Comparison of ENCODE assay signal across 8 cellular contexts in the genomic region with DNA sequence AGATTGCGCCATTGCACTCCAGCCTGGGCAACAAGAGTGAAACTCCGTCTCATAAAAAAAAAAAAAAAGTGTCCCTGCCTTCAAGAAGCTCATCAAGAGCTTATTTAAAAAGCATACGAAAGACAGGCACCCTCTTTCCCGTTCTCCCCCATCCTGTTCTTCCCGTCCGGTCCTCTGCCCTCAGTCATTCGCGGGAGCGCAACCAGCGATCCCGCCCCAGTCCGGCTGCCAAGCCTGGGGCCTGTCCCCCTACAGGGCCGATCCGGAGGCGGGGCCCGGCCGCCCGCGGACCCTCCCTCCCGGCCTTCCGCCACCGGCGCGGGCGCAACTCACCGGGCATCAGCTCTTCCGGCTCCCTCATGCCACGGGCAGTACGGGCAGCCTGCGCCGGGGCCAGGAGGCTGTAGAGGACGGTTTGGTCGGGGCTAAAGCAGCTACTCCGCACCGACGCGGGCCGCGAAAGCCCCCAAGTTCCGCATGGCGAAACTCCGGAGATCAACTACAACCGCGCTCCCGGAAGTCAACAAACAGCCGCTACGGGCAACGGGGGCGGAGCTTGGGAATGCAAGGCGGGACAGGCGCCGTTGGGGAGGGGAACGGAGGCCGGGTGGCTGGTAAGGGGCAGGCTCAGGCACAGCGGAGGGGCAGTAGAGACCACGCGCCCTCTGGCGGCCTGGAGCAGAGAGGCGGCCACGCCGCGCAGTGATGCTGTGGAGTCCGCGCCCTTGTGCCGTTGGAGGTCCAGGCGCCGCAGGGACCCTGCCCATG. TPM values are rescaled to one million over a fixed set of nuclear protein-coding genes. Genes with fewer than 3 reads are reported as not detected.
DNase-seq lines count a peak whose midpoint lies in the region; ATAC-seq and TF ChIP-seq lines count a peak whose summit lies in the region.

A gene with protein sequence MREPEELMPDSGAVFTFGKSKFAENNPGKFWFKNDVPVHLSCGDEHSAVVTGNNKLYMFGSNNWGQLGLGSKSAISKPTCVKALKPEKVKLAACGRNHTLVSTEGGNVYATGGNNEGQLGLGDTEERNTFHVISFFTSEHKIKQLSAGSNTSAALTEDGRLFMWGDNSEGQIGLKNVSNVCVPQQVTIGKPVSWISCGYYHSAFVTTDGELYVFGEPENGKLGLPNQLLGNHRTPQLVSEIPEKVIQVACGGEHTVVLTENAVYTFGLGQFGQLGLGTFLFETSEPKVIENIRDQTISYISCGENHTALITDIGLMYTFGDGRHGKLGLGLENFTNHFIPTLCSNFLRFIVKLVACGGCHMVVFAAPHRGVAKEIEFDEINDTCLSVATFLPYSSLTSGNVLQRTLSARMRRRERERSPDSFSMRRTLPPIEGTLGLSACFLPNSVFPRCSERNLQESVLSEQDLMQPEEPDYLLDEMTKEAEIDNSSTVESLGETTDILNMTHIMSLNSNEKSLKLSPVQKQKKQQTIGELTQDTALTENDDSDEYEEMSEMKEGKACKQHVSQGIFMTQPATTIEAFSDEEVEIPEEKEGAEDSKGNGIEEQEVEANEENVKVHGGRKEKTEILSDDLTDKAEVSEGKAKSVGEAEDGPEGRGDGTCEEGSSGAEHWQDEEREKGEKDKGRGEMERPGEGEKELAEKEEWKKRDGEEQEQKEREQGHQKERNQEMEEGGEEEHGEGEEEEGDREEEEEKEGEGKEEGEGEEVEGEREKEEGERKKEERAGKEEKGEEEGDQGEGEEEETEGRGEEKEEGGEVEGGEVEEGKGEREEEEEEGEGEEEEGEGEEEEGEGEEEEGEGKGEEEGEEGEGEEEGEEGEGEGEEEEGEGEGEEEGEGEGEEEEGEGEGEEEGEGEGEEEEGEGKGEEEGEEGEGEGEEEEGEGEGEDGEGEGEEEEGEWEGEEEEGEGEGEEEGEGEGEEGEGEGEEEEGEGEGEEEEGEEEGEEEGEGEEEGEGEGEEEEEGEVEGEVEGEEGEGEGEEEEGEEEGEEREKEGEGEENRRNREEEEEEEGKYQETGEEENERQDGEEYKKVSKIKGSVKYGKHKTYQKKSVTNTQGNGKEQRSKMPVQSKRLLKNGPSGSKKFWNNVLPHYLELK (minus strand): TSS at position 503 of the 768 bp plus-strand sequence. CDS start 142 bp downstream, at position 361.

- peak within 1 kb of the TSS; percentile 28; the same call in 1 of the 2 replicates for H4K5ac ChIP-seq in IMR-90 (ENCODE audit: low read depth, low read length)

- no peaks in the 10 kb centered on the region for H3K36me3 ChIP-seq in IMR-90 (ENCODE audit: control insufficient read depth, insufficient read depth, low read length)
- no peaks in the 10 kb centered on the region for H3K36me3 ChIP-seq in OCI-LY3 (replicated peaks; ENCODE audit: low read depth, low read length)
- H3K36me3 ChIP-seq in mucosa of rectum (ENCODE audit: control insufficient read depth in 2 of 2, insufficient read depth in 2 of 2, low read length in 2 of 2) = no peaks in the 10 kb centered on the region

- no peaks in the 10 kb centered on the region for H3K4me1 ChIP-seq in IMR-90 (ENCODE audit: control insufficient read depth, insufficient read depth, low read length)
- peaks cover 10% of the 10 kb centered on the region; the same call in 1 of the 2 replicates for H3K4me1 ChIP-seq in OCI-LY3 (ENCODE audit: low read length)
- peaks cover 0 to 4% of the 10 kb centered on the region in 2 donors for H3K4me1 ChIP-seq in mucosa of rectum (ENCODE audit: control insufficient read depth in 2 of 2, insufficient read depth in 2 of 2, low read length in 2 of 2)

- peak within 1 kb of the TSS; percentile 52 for H4K91ac ChIP-seq in IMR-90 (ENCODE audit: insufficient read depth, low read depth, low read length)

- in situ Hi-C loops in IMR-90 (cut with MboI; ENCODE audit: low sequenced_read_pairs) = no loop called here

- peaks cover 13% of the 10 kb centered on the region for H3K79me2 ChIP-seq in OCI-LY3 (ENCODE audit: low read length)

- H3K4me2 ChIP-seq in IMR-90 (ENCODE audit: low read depth, low read length) = peak within 1 kb of the TSS; percentile 77
- H3K4me2 ChIP-seq in OCI-LY3 (ENCODE audit: low read length) = peak within 1 kb of the TSS; percentile 93

- no peak within 1 kb of the TSS for H3K18ac ChIP-seq in IMR-90 (ENCODE audit: low read depth, low read length)

- peak within 1 kb of the TSS; percentile 60 for H3K4ac ChIP-seq in IMR-90 (ENCODE audit: low read depth, low read length)

- BruUV-seq in IMR-90 (replicated peaks; lab: Mats Ljungman, UMichigan) = no TSS peak

- H2BK15ac ChIP-seq in IMR-90 (ENCODE audit: low read depth, low read length) = no peak within 1 kb of the TSS; the same call in 2 of the 3 replicates

- POLR2A ChIA-PET in IMR-90 (lab: Charles Lee; ENCODE audit: unreplicated experiment) = no interaction called here

- intact Hi-C loops in IMR-90 (cut with micrococcal nuclease) = loop anchor here (1.0 to 5.0 kb wide), 5 partner anchors 65 to 455 kb away; a partner anchor contains a TSS

- H3K4me3 ChIP-seq in IMR-90 (ENCODE audit: insufficient read depth, low read depth, low read length) = peak within 1 kb of the TSS; percentile 89
- H3K4me3 ChIP-seq in OCI-LY3 (ENCODE audit: low read length) = peak within 1 kb of the TSS; percentile 94
- peak within 1 kb of the TSS; percentile 70 for H3K4me3 ChIP-seq in epithelial cell of proximal tubule (ENCODE audit: low read depth, low read length)
- H3K4me3 ChIP-seq in mucosa of rectum (ENCODE audit: low read length in 2 of 2) = peak within 1 kb of the TSS; percentile 77 to 81

- TF ChIP-seq RAD21 in IMR-90 (IDR thresholded peaks at IDR 0.05; ENCODE audit: low read length) = peak; percentile 80

- dilution Hi-C loops in IMR-90 (cut with HindIII; ENCODE audit: low sequenced_read_pairs, unreplicated experiment) = no loop called here

- CTCF ChIA-PET in IMR-90 (lab: Yijun Ruan, JAX) = interaction anchor here (0.5 to 1.8 kb wide), 18 partner anchors 9 to 850 kb away, joined by 3 to 8 read pairs (median 3); a partner anchor contains a TSS

- peak within 1 kb of the TSS; percentile 55; the same call in 1 of the 2 replicates for H3K14ac ChIP-seq in IMR-90 (replicated peaks; ENCODE audit: low read depth, low read length)

- H3K9me3 ChIP-seq in IMR-90 (ENCODE audit: control insufficient read depth, insufficient read depth, low read length) = no peaks in the 10 kb centered on the region
- no peaks in the 10 kb centered on the region for H3K9me3 ChIP-seq in OCI-LY3 (ENCODE audit: insufficient read depth, low read length)
- H3K9me3 ChIP-seq in mucosa of rectum (ENCODE audit: control insufficient read depth in 2 of 2, low read length in 2 of 2) = no peaks in the 10 kb centered on the region

- H3K9me1 ChIP-seq in IMR-90 (ENCODE audit: insufficient read depth, low read length) = no peaks in the 10 kb centered on the region

- H2AFZ ChIP-seq in IMR-90 (replicated peaks; ENCODE audit: low read length, poor library complexity) = peak within 1 kb of the TSS; percentile 98
- H2AFZ ChIP-seq in OCI-LY3 (ENCODE audit: low read depth, low read length) = peak within 1 kb of the TSS; percentile 97

- TF ChIP-seq POLR2A in IMR-90 (IDR thresholded peaks at IDR 0.05; ENCODE audit: low read depth, low read length) = peak; percentile 53; the same call in 1 of the 2 replicates

- H2AK9ac ChIP-seq in IMR-90 (replicated peaks; ENCODE audit: low read depth, low read length, poor library complexity) = peak within 1 kb of the TSS; percentile 69

- peak within 1 kb of the TSS; percentile 67 to 94 for H4K8ac ChIP-seq in IMR-90 (ENCODE audit: low read depth in 2 of 2, low read length in 2 of 2)

- no peaks in the 10 kb centered on the region for H4K20me1 ChIP-seq in IMR-90 (ENCODE audit: insufficient read depth, low read length)
- H4K20me1 ChIP-seq in OCI-LY3 (ENCODE audit: insufficient read depth, low read length) = no peaks in the 10 kb centered on the region

- 0 out of 4 replicates have a peak, but pooled peaks cover 0 to 3% of the 10 kb centered on the region in 2 experiments for H3K79me1 ChIP-seq in IMR-90 (ENCODE audit: low read depth in 1 of 2, low read length in 2 of 2)

- H2AK5ac ChIP-seq in IMR-90 (ENCODE audit: low read depth, low read length) = no peak within 1 kb of the TSS

- no peak within 1 kb of the TSS for H3K23ac ChIP-seq in IMR-90 (ENCODE audit: low read depth, low read length)

- H3K27me3 ChIP-seq in IMR-90 (ENCODE audit: control insufficient read depth, insufficient read depth, low read length) (no peaks in the 10 kb centered on the region), OCI-LY3 (ENCODE audit: low read depth, low read length) (no peaks in the 10 kb centered on the region), mucosa of rectum (ENCODE audit: control insufficient read depth in 2 of 2, insufficient read depth in 2 of 2, low read length in 2 of 2) (no peaks in the 10 kb centered on the region)

- H3K56ac ChIP-seq in IMR-90 (ENCODE audit: extremely low read depth, insufficient read depth, low read length) = peak within 1 kb of the TSS; percentile 3; the same call in 1 of the 2 replicates

- peak within 1 kb of the TSS; percentile 74 for H3K27ac ChIP-seq in IMR-90 (ENCODE audit: insufficient read depth, low read length)
- peak within 1 kb of the TSS; percentile 63 for H3K27ac ChIP-seq in OCI-LY3 (ENCODE audit: low read length)
- H3K27ac ChIP-seq in mucosa of rectum (ENCODE audit: low read depth in 2 of 2, low read length in 2 of 2) = peak within 1 kb of the TSS; percentile 77 to 85

- WGBS in IMR-90 (ENCODE audit: extremely low coverage in 2 of 2, insufficient read length in 1 of 2), 2 experiments = 34% methylated on average over 20 of the region's 67 CpGs; no CpG with 5 or more reads in 1 of the 2 experiments

- peak within 1 kb of the TSS; percentile 71 for H2BK20ac ChIP-seq in IMR-90 (ENCODE audit: low read depth, low read length)

- ATAC-seq in GM21529 (IDR thresholded peaks at IDR 0.05; ENCODE audit: unreplicated experiment) = peak; percentile 96
- ATAC-seq in IMR-90 (ENCODE audit: low read depth) = peak; percentile 96

- peak; percentile 81 for TF ChIP-seq CTCF in IMR-90 (conservative IDR thresholded peaks at IDR 0.05; ENCODE audit: low read depth, low read length)
- TF ChIP-seq CTCF in OCI-LY3 (IDR thresholded peaks at IDR 0.05; ENCODE audit: low read depth, low read length) = peak; percentile 65
- peak; percentile 62 for TF ChIP-seq CTCF in epithelial cell of proximal tubule (conservative IDR thresholded peaks at IDR 0.05; ENCODE audit: low read depth, low read length)

- H3K9ac ChIP-seq in IMR-90 (ENCODE audit: low read depth, low read length) (peak within 1 kb of the TSS; percentile 44), OCI-LY3 (ENCODE audit: low read length) (peak within 1 kb of the TSS; percentile 81), mucosa of rectum (ENCODE audit: low read depth in 1 of 2, low read length in 2 of 2) (peak within 1 kb of the TSS; percentile 65 to 74)

- peak within 1 kb of the TSS; percentile 71 for H2BK5ac ChIP-seq in IMR-90 (ENCODE audit: low read depth, low read length, poor library complexity, severe bottlenecking)

- H2BK120ac ChIP-seq in IMR-90 (ENCODE audit: low read depth, low read length) = peak within 1 kb of the TSS; percentile 57; the same call in 1 of the 2 replicates

- DNase-seq in DMS153 (lab: John Stamatoyannopoulos, UW) (peak; percentile 61), IMR-90 (peak; percentile 91), activated T-cell treated with anti-CD3 and anti-CD28 coated beads for 48 hours (ENCODE audit: low read depth) (peak; percentile 87), epithelial cell of proximal tubule (ENCODE audit: low read depth) (peak; percentile 36)
- peak; percentile 71 to 79 for DNase-seq in stimulated activated CD8-positive, alpha-beta memory T cell treated with anti-CD3 and anti-CD28 coated beads, Interleukin-4, amount 100 ng/mL, for 4 hours (ENCODE audit: low read depth in 2 of 2, low spot score in 1 of 2)

RNA-seq across cellular contexts. Expression of the gene that starts here (rescaled TPM):
- total RNA-seq in IMR-90 (2012; rRNA removed) (3.8 and 6.7 TPM in 2 replicates), epithelial cell of proximal tubule (3.5 and 5.7 TPM in 2 replicates)
- polyA plus RNA-seq in IMR-90 (2012; rRNA removed) = 1.1 and 2.2 TPM in 2 replicates
- 0.23 and 0.30 TPM in 2 replicates for polyA plus RNA-seq in IMR-90 (2012; cell fraction: cytosol; rRNA removed)
- 0.28 and 3.6 TPM in 2 replicates for polyA plus RNA-seq in IMR-90 (2012; cell fraction: nucleus; rRNA removed; ENCODE audit: low replicate concordance)

Comparison
In these comparisons a context has a peak if more than half of its experiments do, and no peak if none do; other contexts are left out.
1. Peak in every context shown above with its lines: DNase-seq, ATAC-seq, H3K4me3 ChIP-seq and H3K27ac ChIP-seq.
2. DNase-seq: peak in every context shown above with its lines; median percentile 91 in IMR-90; 87 in activated T-cell treated with anti-CD3 and anti-CD28 coated beads for 48 hours; 75 in stimulated activated CD8-positive, alpha-beta memory T cell treated with anti-CD3 and anti-CD28 coated beads, Interleukin-4, amount 100 ng/mL, for 4 hours; 61 in DMS153; 36 in epithelial cell of proximal tubule.